8 cellular contexts compared by ENCODE assay signal in genomic region chr14:76772300-76773187, GRCh38. TPM values are rescaled to one million over a fixed set of nuclear protein-coding genes. Genes with fewer than 3 reads are reported as not detected.
DNase-seq lines count a peak whose midpoint lies in the region; ATAC-seq and TF ChIP-seq lines count a peak whose summit lies in the region.

No MANE protein-coding gene starts in this region.

- no peaks in the 10 kb centered on the region for H3K36me3 ChIP-seq in prostate gland

- H3K36me3 Mint-ChIP-seq in activated CD4-positive, alpha-beta memory T cell treated with anti-CD3 and anti-CD28 coated beads, Interleukin-2, amount 10 ng/mL, durations not matched to agents 7 days and 5 days (ENCODE audit: low read depth) = no peaks in the 10 kb centered on the region

- H3K27me3 Mint-ChIP-seq in activated CD4-positive, alpha-beta memory T cell treated with anti-CD3 and anti-CD28 coated beads, Interleukin-2, amount 10 ng/mL, durations not matched to agents 7 days and 5 days = no peaks in the 10 kb centered on the region

- TF ChIP-seq POLR2A in prostate gland (IDR thresholded peaks at IDR 0.05) = no peak

- no peak overlapping the region for H3K27ac Mint-ChIP-seq in activated CD4-positive, alpha-beta memory T cell treated with anti-CD3 and anti-CD28 coated beads, Interleukin-2, amount 10 ng/mL, durations not matched to agents 7 days and 5 days

- H3K9me3 ChIP-seq in prostate gland = no peaks in the 10 kb centered on the region

- 45% methylated on average over 13 of the region's 13 CpGs for WGBS in prostate gland

- intact Hi-C loops in cardiac septum (cut with DNase I) = no loop called here
- intact Hi-C loops in prostate gland (cut with DNase I) = no loop called here

- no peaks in the 10 kb centered on the region for H3K27me3 ChIP-seq in prostate gland (replicated peaks; ENCODE audit: insufficient read depth)

- no peaks in the 10 kb centered on the region for H3K9me3 Mint-ChIP-seq in activated CD4-positive, alpha-beta memory T cell treated with anti-CD3 and anti-CD28 coated beads, Interleukin-2, amount 10 ng/mL, durations not matched to agents 7 days and 5 days

- peak overlapping the region in 1 of 2 donors; percentile 38 for H3K27ac ChIP-seq in prostate gland

- H3K4me1 ChIP-seq in prostate gland (replicated peaks) = no peaks in the 10 kb centered on the region

- H3K4me1 Mint-ChIP-seq in activated CD4-positive, alpha-beta memory T cell treated with anti-CD3 and anti-CD28 coated beads, Interleukin-2, amount 10 ng/mL, durations not matched to agents 7 days and 5 days = peaks cover 31% of the 10 kb centered on the region

- ATAC-seq in GM18517 (IDR thresholded peaks at IDR 0.05; ENCODE audit: unreplicated experiment) = no peak

- no peak for TF ChIP-seq CTCF in prostate gland (IDR thresholded peaks at IDR 0.05)

- CTCF ChIA-PET in activated CD4-positive, alpha-beta memory T cell treated with anti-CD3 and anti-CD28 coated beads, Interleukin-2, amount 10 ng/mL, durations not matched to agents 7 days and 5 days (lab: Charles Lee) = no interaction called here

- peak; percentile 74 for DNase-seq in EH (ENCODE audit: low read depth)
- peak; percentile 7 for DNase-seq in activated CD4-positive, alpha-beta memory T cell treated with anti-CD3 and anti-CD28 coated beads, Interleukin-2, amount 10 ng/mL, durations not matched to agents 7 days and 5 days
- peak; percentile 81 for DNase-seq in cardiac septum (ENCODE audit: low spot score)
- DNase-seq in pons (ENCODE audit: low spot score) = peak; percentile 74
- DNase-seq in prostate gland (ENCODE audit: low spot score) = no peak
- DNase-seq in superior temporal gyrus (ENCODE audit: extremely low spot score) = no peak
- DNase-seq in DMS114 treated with DMSO at 0.1 percent for 48 hours (lab: John Stamatoyannopoulos, UW; ENCODE audit: unreplicated experiment) = no peak

- POLR2A ChIA-PET in activated CD4-positive, alpha-beta memory T cell treated with anti-CD3 and anti-CD28 coated beads, Interleukin-2, amount 10 ng/mL, durations not matched to agents 7 days and 5 days (lab: Charles Lee) = interaction anchor here (1.1 kb wide), 1 partner anchor 40 kb away, joined by 3 read pairs; the partner anchor contains the start of gene ANGEL1

- H3K4me3 Mint-ChIP-seq in activated CD4-positive, alpha-beta memory T cell treated with anti-CD3 and anti-CD28 coated beads, Interleukin-2, amount 10 ng/mL, durations not matched to agents 7 days and 5 days = no peak overlapping the region

- no peak overlapping the region for H3K4me3 ChIP-seq in prostate gland

RNA-seq across cellular contexts. Expression of gene VASH1, which starts 11.3 kb away (rescaled TPM):
- total RNA-seq in activated CD4-positive, alpha-beta memory T cell treated with anti-CD3 and anti-CD28 coated beads, Interleukin-2, amount 10 ng/mL, durations not matched to agents 7 days and 5 days = 1 to 10 TPM; 2.5 to 2.6 TPM
- 16.4 TPM for total RNA-seq in cardiac septum
- total RNA-seq in prostate gland = 10 to 100 TPM in 1 of 2 donors, 1 to 10 TPM in 1; 2.1 to 19.8 TPM

RNA-seq across cellular contexts. Expression of gene ANGEL1, which starts 40.1 kb away (rescaled TPM):
- total RNA-seq in activated CD4-positive, alpha-beta memory T cell treated with anti-CD3 and anti-CD28 coated beads, Interleukin-2, amount 10 ng/mL, durations not matched to agents 7 days and 5 days = 10 to 100 TPM in 1 of 2 experiments, 1 to 10 TPM in 1; 9.9 to 11.0 TPM
- total RNA-seq in cardiac septum (12.4 TPM), prostate gland (10 to 100 TPM; 10.3 to 58.8 TPM)

RNA-seq across cellular contexts. Expression of gene LRRC74A, which starts 53.7 kb away (rescaled TPM):
- total RNA-seq in activated CD4-positive, alpha-beta memory T cell treated with anti-CD3 and anti-CD28 coated beads, Interleukin-2, amount 10 ng/mL, durations not matched to agents 7 days and 5 days = not detected
- not detected for total RNA-seq in cardiac septum
- 1 to 10 TPM in 1 of 2 donors, not detected in 1; 6.0 TPM for total RNA-seq in prostate gland

Comparison
In these comparisons a context has a peak if more than half of its experiments do, and no peak if none do; other contexts are left out.
1. DNase-seq: peak in EH (single experiment), activated CD4-positive, alpha-beta memory T cell treated with anti-CD3 and anti-CD28 coated beads, Interleukin-2, amount 10 ng/mL, durations not matched to agents 7 days and 5 days (single experiment), cardiac septum (single experiment) and pons (single experiment); none in prostate gland (single experiment), superior temporal gyrus (single experiment) and DMS114 treated with DMSO at 0.1 percent for 48 hours (single experiment).